21 cellular contexts compared by ENCODE assay signal in genomic region chr22:39914584-39914983, GRCh38.
DNase-seq lines count a peak whose midpoint lies in the region; ATAC-seq lines count a peak whose summit lies in the region.
"Had no signal": no experiment of that assay in that cellular context is flagged by ENCODE, and none has a peak within 500 bp of the region (broad histone marks: within the 10 kb centered on the region; RNA-seq: fewer than 3 reads in every experiment).

No MANE protein-coding gene starts in this region.

- peak overlapping the region; percentile 98 for H3K27ac Mint-ChIP-seq in stimulated activated naive CD8-positive, alpha-beta T cell treated with anti-CD3 and anti-CD28 coated beads, Interleukin-15, Interleukin-2, amounts not matched to agents 100 ng/mL and 50 ng/mL, for 24 hours
- no peak overlapping the region for H3K27ac Mint-ChIP-seq in T-helper 2 cell treated with Interferon-gamma antibody and Interleukin-4, amounts not matched to agents 5 μg/mL and 100 μg/mL, for 36 hours
- peak overlapping the region; percentile 98 for H3K27ac Mint-ChIP-seq in central memory CD8-positive, alpha-beta T cell (ENCODE audit: low read depth)

- peak overlapping the region; percentile 90 for H3K4me3 Mint-ChIP-seq in stimulated activated naive CD8-positive, alpha-beta T cell treated with anti-CD3 and anti-CD28 coated beads, Interleukin-15, Interleukin-2, amounts not matched to agents 100 ng/mL and 50 ng/mL, for 24 hours
- H3K4me3 Mint-ChIP-seq in T-helper 2 cell treated with Interferon-gamma antibody and Interleukin-4, amounts not matched to agents 5 μg/mL and 100 μg/mL, for 36 hours, result peak overlapping the region; percentile 45
- H3K4me3 Mint-ChIP-seq in central memory CD8-positive, alpha-beta T cell, result peak overlapping the region; percentile 92
- H3K4me3 Mint-ChIP-seq: neural crest cell had no signal

- peaks cover 98% of the 10 kb centered on the region for H3K4me1 Mint-ChIP-seq in stimulated activated naive CD8-positive, alpha-beta T cell treated with anti-CD3 and anti-CD28 coated beads, Interleukin-15, Interleukin-2, amounts not matched to agents 100 ng/mL and 50 ng/mL, for 24 hours (ENCODE audit: low read depth)
- H3K4me1 Mint-ChIP-seq in T-helper 2 cell treated with Interferon-gamma antibody and Interleukin-4, amounts not matched to agents 5 μg/mL and 100 μg/mL, for 36 hours (ENCODE audit: low read depth), result peaks cover 85% of the 10 kb centered on the region
- peaks cover 88% of the 10 kb centered on the region for H3K4me1 Mint-ChIP-seq in central memory CD8-positive, alpha-beta T cell

- H3K36me3 Mint-ChIP-seq in stimulated activated naive CD8-positive, alpha-beta T cell treated with anti-CD3 and anti-CD28 coated beads, Interleukin-15, Interleukin-2, amounts not matched to agents 100 ng/mL and 50 ng/mL, for 24 hours (ENCODE audit: low read depth), result peaks cover 15% of the 10 kb centered on the region
- peaks cover 52% of the 10 kb centered on the region for H3K36me3 Mint-ChIP-seq in T-helper 2 cell treated with Interferon-gamma antibody and Interleukin-4, amounts not matched to agents 5 μg/mL and 100 μg/mL, for 36 hours (ENCODE audit: low read depth)
- H3K36me3 Mint-ChIP-seq in central memory CD8-positive, alpha-beta T cell (ENCODE audit: insufficient read depth), result peaks cover 41% of the 10 kb centered on the region

- no peaks in the 10 kb centered on the region for H3K27me3 Mint-ChIP-seq in stimulated activated naive CD8-positive, alpha-beta T cell treated with anti-CD3 and anti-CD28 coated beads, Interleukin-15, Interleukin-2, amounts not matched to agents 100 ng/mL and 50 ng/mL, for 24 hours
- H3K27me3 Mint-ChIP-seq in T-helper 2 cell treated with Interferon-gamma antibody and Interleukin-4, amounts not matched to agents 5 μg/mL and 100 μg/mL, for 36 hours (ENCODE audit: low read depth), result no peaks in the 10 kb centered on the region
- H3K27me3 Mint-ChIP-seq in central memory CD8-positive, alpha-beta T cell, result no peaks in the 10 kb centered on the region

- ATAC-seq in stimulated activated naive CD8-positive, alpha-beta T cell treated with anti-CD3 and anti-CD28 coated beads, Interleukin-15, Interleukin-2, amounts not matched to agents 100 U/mL and 50 U/mL, for 24 hours, result no peak
- no peak for ATAC-seq in central memory CD8-positive, alpha-beta T cell (replicated peaks; ENCODE audit: extremely low read depth, poor library complexity, severe bottlenecking)
- ATAC-seq in HG03108 (IDR thresholded peaks at IDR 0.05; ENCODE audit: unreplicated experiment), result no peak
- ATAC-seq: HepG2, right cardiac atrium had no signal

- H3K9me3 Mint-ChIP-seq in stimulated activated naive CD8-positive, alpha-beta T cell treated with anti-CD3 and anti-CD28 coated beads, Interleukin-15, Interleukin-2, amounts not matched to agents 100 ng/mL and 50 ng/mL, for 24 hours, result peaks cover 3% of the 10 kb centered on the region
- peaks cover 4% of the 10 kb centered on the region for H3K9me3 Mint-ChIP-seq in T-helper 2 cell treated with Interferon-gamma antibody and Interleukin-4, amounts not matched to agents 5 μg/mL and 100 μg/mL, for 36 hours
- no peaks in the 10 kb centered on the region for H3K9me3 Mint-ChIP-seq in central memory CD8-positive, alpha-beta T cell
- H3K9me3 Mint-ChIP-seq: neural crest cell had no signal

- DNase-seq in stimulated activated naive CD8-positive, alpha-beta T cell treated with anti-CD3 and anti-CD28 coated beads, Interleukin-15, Interleukin-2, amounts not matched to agents 100 U/mL and 50 U/mL, for 24 hours, result no peak
- DNase-seq in T-helper 2 cell treated with Interferon-gamma antibody and Interleukin-4, amounts not matched to agents 5 μg/mL and 100 μg/mL, for 36 hours (ENCODE audit: low spot score), result no peak
- no peak for DNase-seq in central memory CD8-positive, alpha-beta T cell (ENCODE audit: low spot score in 2 of 2)
- DNase-seq in Ammon's horn (ENCODE audit: low spot score) (no peak), NCI-H1694 (lab: John Stamatoyannopoulos, UW) (no peak)
- DNase-seq: aorta; caudate nucleus; dermis blood vessel endothelial cell; DMS53; midbrain; NCI-H1092; NCI-H2029; NCI-H69; right cardiac atrium; stimulated activated CD4-positive, alpha-beta T cell treated with anti-CD3 and anti-CD28 coated beads, Interleukin-12 subunit alpha, Interleukin-12 subunit beta, amount 100 ng/mL, for 4 hours; stimulated activated CD4-positive, alpha-beta T cell treated with anti-CD3 and anti-CD28 coated beads, Interleukin-4, amount 100 ng/mL, for 4 hours; stomach had no signal
